Comparison of ENCODE assay signal across 21 cellular contexts in the genomic region with DNA sequence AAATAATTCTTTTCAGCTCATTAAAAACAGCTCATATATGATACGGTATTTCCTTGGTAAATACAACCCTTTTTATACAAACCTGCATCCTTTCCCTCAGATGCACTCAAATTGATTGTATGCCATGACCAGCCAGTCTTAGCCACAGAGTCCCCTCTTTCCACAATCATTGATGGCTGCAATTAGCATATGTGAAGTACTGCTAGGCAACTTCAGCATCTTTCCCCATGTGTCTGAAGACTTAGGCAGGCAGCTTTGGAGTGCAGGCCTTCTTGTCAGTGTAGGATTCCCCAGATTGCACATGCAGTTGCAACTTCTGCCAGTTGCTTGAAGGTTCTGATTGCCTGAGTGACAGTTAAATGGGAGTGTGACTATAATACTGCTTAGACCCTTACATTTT.
"Had no signal": no experiment of that assay in that cellular context is flagged by ENCODE, and none has a peak within 500 bp of the region (broad histone marks: within the 10 kb centered on the region; RNA-seq: fewer than 3 reads in every experiment).

No MANE protein-coding gene starts in this region.

- H3K27me3 ChIP-seq: ovary, right atrium auricular region, suprapubic skin, tibial artery had no signal

- H3K4me3 ChIP-seq: heart right ventricle, left lung, lung, ovary, right atrium auricular region, spleen, suprapubic skin, thoracic aorta, tibial artery, uterus had no signal

- H3K4me1 ChIP-seq: heart right ventricle, left lung, right atrium auricular region, spleen, suprapubic skin, tibial artery, uterus had no signal

- FAIRE-seq: islet of Langerhans, kidney had no signal

- H3K36me3 ChIP-seq: heart right ventricle, left lung, ovary, right atrium auricular region, spleen, suprapubic skin, thoracic aorta, tibial artery, uterus had no signal

- H3K27ac ChIP-seq: heart right ventricle, left lung, ovary, right atrium auricular region, spleen, suprapubic skin, thoracic aorta, tibial artery, uterus had no signal

- H3K9me3 ChIP-seq: heart right ventricle, left lung, ovary, right atrium auricular region, spleen, suprapubic skin, thoracic aorta, tibial artery, uterus had no signal

- DNase-seq: heart right ventricle; hippocampal formation; immature natural killer cell; kidney; left colon; left lung; mesendoderm; naive B cell; natural killer cell; nephron progenitor cell; ovary; spleen; stimulated activated CD4-positive, alpha-beta T cell treated with anti-CD3 and anti-CD28 coated beads, Interleukin-4, amount 100 ng/mL, for 24 hours; stimulated activated naive CD4-positive, alpha-beta T cell; tibial artery; uterus had no signal
